In genomic region chr4:38804654-38805295, GRCh38 we compare ENCODE assay signal across 8 cellular contexts. TPM values are rescaled to one million over a fixed set of nuclear protein-coding genes. Genes with fewer than 3 reads are reported as not detected.
A peak's percentile ranks its signal among the peaks of the same experiment; 100 is the strongest.
DNase-seq lines count a peak whose midpoint lies in the region; ATAC-seq and TF ChIP-seq lines count a peak whose summit lies in the region.

Gene TLR1 (minus strand): TSS chr4:38804791. CDS start chr4:38798831, 5,960 bp downstream.

- no peak within 1 kb of the TSS for H3K9ac ChIP-seq in PC-3 (ENCODE audit: low read length)
- peak within 1 kb of the TSS; percentile 47 to 58 for H3K9ac ChIP-seq in stomach smooth muscle (ENCODE audit: low read length in 2 of 2)

- H3K4me3 ChIP-seq in PC-3 (ENCODE audit: low read length) (no peak within 1 kb of the TSS), left lung (peak within 1 kb of the TSS; percentile 13 to 49), stomach smooth muscle (ENCODE audit: low read length in 2 of 2) (peak within 1 kb of the TSS; percentile 64 to 68)

- no peaks in the 10 kb centered on the region for H3F3A ChIP-seq in PC-3 (ENCODE audit: low read length, unreplicated experiment)

- H3K27me3 ChIP-seq in PC-3 (ENCODE audit: low read length) (no peaks in the 10 kb centered on the region), left lung (no peaks in the 10 kb centered on the region), stomach smooth muscle (ENCODE audit: control insufficient read depth in 1 of 2, insufficient read depth in 2 of 2, low read length in 2 of 2) (no peaks in the 10 kb centered on the region)

- BruUV-seq in PC-3 (replicated peaks; lab: Mats Ljungman, UMichigan) = no TSS peak

- H2AFZ ChIP-seq in PC-3 (ENCODE audit: low read length) = peak within 1 kb of the TSS; percentile 66

- peak within 1 kb of the TSS; percentile 73 for H3K4me2 ChIP-seq in PC-3 (ENCODE audit: low read length)

- H3K79me2 ChIP-seq in PC-3 (ENCODE audit: low read length) = no peaks in the 10 kb centered on the region

- no peaks in the 10 kb centered on the region for H4K20me1 ChIP-seq in PC-3 (ENCODE audit: low read length)

- H3K9me2 ChIP-seq in PC-3 (replicated peaks; ENCODE audit: low read length) = no peaks in the 10 kb centered on the region

- H3K4me1 ChIP-seq in PC-3 (ENCODE audit: insufficient read depth, low read length) (peaks cover 9% of the 10 kb centered on the region), left lung (peaks cover 6 to 48% of the 10 kb centered on the region in 2 donors), stomach smooth muscle (ENCODE audit: control insufficient read depth, insufficient read depth, low read length) (peaks cover 9% of the 10 kb centered on the region)

- no peaks in the 10 kb centered on the region for H3K36me3 ChIP-seq in PC-3 (ENCODE audit: low read depth, low read length)
- H3K36me3 ChIP-seq in left lung = peaks cover 0 to 21% of the 10 kb centered on the region in 2 donors
- H3K36me3 ChIP-seq in stomach smooth muscle (ENCODE audit: control insufficient read depth in 2 of 2, insufficient read depth in 2 of 2, low read length in 2 of 2) = peaks cover 8 to 10% of the 10 kb centered on the region in 2 donors

- H3K27ac ChIP-seq in PC-3 (ENCODE audit: low read length) = peak within 1 kb of the TSS; percentile 38
- H3K27ac ChIP-seq in caudate nucleus (ENCODE audit: low read depth, low read length) = peak within 1 kb of the TSS; percentile 85
- peak within 1 kb of the TSS; percentile 79 to 96 for H3K27ac ChIP-seq in left lung
- H3K27ac ChIP-seq in stomach smooth muscle (ENCODE audit: low read length) = peak within 1 kb of the TSS; percentile 62

- DNase-seq in DMS 273 (lab: John Stamatoyannopoulos, UW; ENCODE audit: unreplicated experiment) (peak; percentile 46), DMS 273 treated with DMSO at 0.1 percent for 48 hours (lab: John Stamatoyannopoulos, UW) (no peak), PC-3 (peak; percentile 65), caudate nucleus (lab: John Stamatoyannopoulos, UW) (no peak), left lung (no peak), activated gamma-delta T cell treated with Interleukin-2 at 50 U/mL for 16 hours (no peak)

- TF ChIP-seq CTCF in PC-3 (conservative IDR thresholded peaks at IDR 0.05; ENCODE audit: low read depth, low read length) (peak; percentile 63), left lung (IDR thresholded peaks at IDR 0.05) (peak; percentile 45 to 47)

- H3K9me3 ChIP-seq in PC-3 (ENCODE audit: low read length) = no peaks in the 10 kb centered on the region
- no peaks in the 10 kb centered on the region for H3K9me3 ChIP-seq in left lung
- no peaks in the 10 kb centered on the region for H3K9me3 ChIP-seq in stomach smooth muscle (ENCODE audit: control insufficient read depth in 2 of 2, low read length in 2 of 2)

- intact Hi-C loops in PC-3 (cut with micrococcal nuclease) (loop anchor here (2.0 kb wide), 1 partner anchor 46 kb away; no protein-coding TSS in a partner anchor), left lung (cut with DNase I) (no loop called here)

- POLR2A ChIA-PET in PC-3 (lab: Charles Lee; ENCODE audit: unreplicated experiment) = no interaction called here

- ATAC-seq in HG02970 (IDR thresholded peaks at IDR 0.05; ENCODE audit: low FRiP score, unreplicated experiment) (peak; percentile 29), PC-3 (peak; percentile 64), left lung (peak; percentile 91)

- CTCF ChIA-PET in PC-3 (lab: Charles Lee) = interaction anchor here (0.9 kb wide), 1 partner anchor 45 kb away, joined by 3 read pairs; no protein-coding TSS in a partner anchor

RNA-seq across cellular contexts. Expression of gene TLR1, which starts in this region (rescaled TPM):
- total RNA-seq in PC-3 (2014; rRNA removed) (0.40 and 0.47 TPM in 2 replicates), left lung (10 to 100 TPM; 13.4 to 59.8 TPM)

Comparison
In these comparisons a context has a peak if more than half of its experiments do, and no peak if none do; other contexts are left out.
1. Peak in DNase-seq, ATAC-seq, H3K27ac ChIP-seq and H3K4me2 ChIP-seq in PC-3; RNA of the gene not detected or under 1 TPM.
2. ATAC-seq: peak in every context shown above with its lines; median percentile 91 in left lung; 64 in PC-3; 29 in HG02970.